ENCODE assay signal across 29 cellular contexts in genomic region chr3:101268987-101269386, GRCh38.
"Had no signal": no experiment of that assay in that cellular context is flagged by ENCODE, and none has a peak within 500 bp of the region (broad histone marks: within the 10 kb centered on the region; RNA-seq: fewer than 3 reads in every experiment).

No MANE protein-coding gene starts in this region.

- H3K9me3 Mint-ChIP-seq: activated CD4-positive, alpha-beta memory T cell treated with anti-CD3 and anti-CD28 coated beads, Interleukin-2, amount 10 ng/mL, durations not matched to agents 7 days and 5 days; activated naive CD4-positive, alpha-beta T cell treated with anti-CD3 and anti-CD28 coated beads, Interleukin-2, amount 10 ng/mL, durations not matched to agents 7 days and 5 days; activated naive CD4-positive, alpha-beta T cell treated with anti-CD3 and anti-CD28 coated beads, Interleukin-2, amount 50 U/mL, for 72 hours; activated T-cell treated with anti-CD3 and anti-CD28 coated beads, Interleukin-2, amount 50 U/mL, for 24 hours; effector memory CD8-positive, alpha-beta T cell; T-helper 2 cell treated with Interferon-gamma antibody and Interleukin-4, amounts not matched to agents 5 μg/mL and 100 μg/mL, for 36 hours had no signal

- ATAC-seq: activated naive CD4-positive, alpha-beta T cell treated with anti-CD3 and anti-CD28 coated beads, Interleukin-2, amount 50 U/mL, for 72 hours; activated T-cell treated with anti-CD3 and anti-CD28 coated beads, Interleukin-2, amount 50 U/mL, for 72 hours; effector memory CD8-positive, alpha-beta T cell; T-helper 17 cell had no signal

- DNase-seq: activated CD4-positive, alpha-beta memory T cell treated with anti-CD3 and anti-CD28 coated beads, Interleukin-2, amount 10 ng/mL, durations not matched to agents 7 days and 5 days; activated CD4-positive, alpha-beta T cell treated with anti-CD3 and anti-CD28 coated beads for 1 hour; activated CD4-positive, alpha-beta T cell treated with anti-CD3 and anti-CD28 coated beads for 4 hours; activated CD4-positive, alpha-beta T cell treated with anti-CD3 and anti-CD28 coated beads, Interleukin-2, amount 10 ng/mL, durations not matched to agents 7 days and 5 days; activated CD4-positive, alpha-beta T cell treated with anti-CD3 and anti-CD28 coated beads, Interleukin-2, amount 50 U/mL, for 4 hours; activated CD4-positive, CD25-positive, alpha-beta regulatory T cell; activated CD8-positive, alpha-beta memory T cell treated with anti-CD3 and anti-CD28 coated beads, Interleukin-2, amount 50 U/mL, for 48 hours; activated gamma-delta T cell; activated naive CD4-positive, alpha-beta T cell; activated naive CD4-positive, alpha-beta T cell treated with anti-CD3 and anti-CD28 coated beads, Interleukin-2, amount 10 ng/mL, durations not matched to agents 7 days and 5 days; activated naive CD8-positive, alpha-beta T cell treated with anti-CD3 and anti-CD28 coated beads, Interleukin-2, amount 10 ng/mL, durations not matched to agents 7 days and 5 days; activated T-cell treated with anti-CD3 and anti-CD28 coated beads for 4 hours; activated T-cell treated with anti-CD3 and anti-CD28 coated beads, Interleukin-2, amount 50 U/mL, for 24 hours; activated T-cell treated with anti-CD3 and anti-CD28 coated beads, Interleukin-2, amount 50 U/mL, for 72 hours; brain microvascular endothelial cell; caudate nucleus; colonic mucosa; effector CD4-positive, alpha-beta T cell; effector memory CD8-positive, alpha-beta T cell; erythroblast; esophagus squamous epithelium; foreskin melanocyte; head of caudate nucleus; T-helper 1 cell; T-helper 17 cell; T1000 had no signal

- H3K27me3 ChIP-seq: brain microvascular endothelial cell, colonic mucosa, esophagus squamous epithelium had no signal

- H3K4me3 ChIP-seq: colonic mucosa, esophagus squamous epithelium had no signal

- H3K27ac Mint-ChIP-seq: activated CD4-positive, alpha-beta memory T cell treated with anti-CD3 and anti-CD28 coated beads, Interleukin-2, amount 10 ng/mL, durations not matched to agents 7 days and 5 days; activated CD4-positive, alpha-beta T cell treated with anti-CD3 and anti-CD28 coated beads, Interleukin-2, amount 10 ng/mL, durations not matched to agents 7 days and 5 days; activated naive CD4-positive, alpha-beta T cell treated with anti-CD3 and anti-CD28 coated beads, Interleukin-2, amount 10 ng/mL, durations not matched to agents 7 days and 5 days; activated naive CD4-positive, alpha-beta T cell treated with anti-CD3 and anti-CD28 coated beads, Interleukin-2, amount 50 U/mL, for 72 hours; activated naive CD8-positive, alpha-beta T cell treated with anti-CD3 and anti-CD28 coated beads, Interleukin-2, amount 10 ng/mL, durations not matched to agents 7 days and 5 days; activated T-cell treated with anti-CD3 and anti-CD28 coated beads, Interleukin-2, amount 50 U/mL, for 24 hours; activated T-cell treated with anti-CD3 and anti-CD28 coated beads, Interleukin-2, amount 50 U/mL, for 72 hours; dendritic cell treated with granulocyte-macrophage colony-stimulating factor and Interleukin-4, amounts not matched to agents 40 ng/mL and 50 ng/mL, for 4 days; effector memory CD8-positive, alpha-beta T cell; T-helper 17 cell; T-helper 2 cell treated with Interferon-gamma antibody and Interleukin-4, amounts not matched to agents 5 μg/mL and 100 μg/mL, for 36 hours had no signal

- H3K36me3 Mint-ChIP-seq: activated naive CD4-positive, alpha-beta T cell treated with anti-CD3 and anti-CD28 coated beads, Interleukin-2, amount 10 ng/mL, durations not matched to agents 7 days and 5 days; activated naive CD4-positive, alpha-beta T cell treated with anti-CD3 and anti-CD28 coated beads, Interleukin-2, amount 50 U/mL, for 72 hours; activated naive CD8-positive, alpha-beta T cell treated with anti-CD3 and anti-CD28 coated beads, Interleukin-2, amount 10 ng/mL, durations not matched to agents 7 days and 5 days had no signal

- H3K9me3 ChIP-seq: colonic mucosa, esophagus squamous epithelium had no signal

- H3K4me3 Mint-ChIP-seq: activated CD4-positive, alpha-beta memory T cell treated with anti-CD3 and anti-CD28 coated beads, Interleukin-2, amount 10 ng/mL, durations not matched to agents 7 days and 5 days; activated CD4-positive, alpha-beta T cell treated with anti-CD3 and anti-CD28 coated beads, Interleukin-2, amount 10 ng/mL, durations not matched to agents 7 days and 5 days; activated naive CD4-positive, alpha-beta T cell treated with anti-CD3 and anti-CD28 coated beads, Interleukin-2, amount 10 ng/mL, durations not matched to agents 7 days and 5 days; activated naive CD8-positive, alpha-beta T cell treated with anti-CD3 and anti-CD28 coated beads, Interleukin-2, amount 10 ng/mL, durations not matched to agents 7 days and 5 days; activated T-cell treated with anti-CD3 and anti-CD28 coated beads, Interleukin-2, amount 50 U/mL, for 24 hours; activated T-cell treated with anti-CD3 and anti-CD28 coated beads, Interleukin-2, amount 50 U/mL, for 72 hours; dendritic cell treated with granulocyte-macrophage colony-stimulating factor and Interleukin-4, amounts not matched to agents 40 ng/mL and 50 ng/mL, for 4 days; effector memory CD8-positive, alpha-beta T cell; T-helper 17 cell; T-helper 2 cell treated with Interferon-gamma antibody and Interleukin-4, amounts not matched to agents 5 μg/mL and 100 μg/mL, for 36 hours had no signal

- H3K36me3 ChIP-seq: brain microvascular endothelial cell, colonic mucosa, esophagus squamous epithelium had no signal

- H3K27ac ChIP-seq: brain microvascular endothelial cell, colonic mucosa, esophagus squamous epithelium had no signal

- H3K27me3 Mint-ChIP-seq: activated CD4-positive, alpha-beta memory T cell treated with anti-CD3 and anti-CD28 coated beads, Interleukin-2, amount 10 ng/mL, durations not matched to agents 7 days and 5 days; activated CD4-positive, alpha-beta T cell treated with anti-CD3 and anti-CD28 coated beads, Interleukin-2, amount 10 ng/mL, durations not matched to agents 7 days and 5 days; activated naive CD4-positive, alpha-beta T cell treated with anti-CD3 and anti-CD28 coated beads, Interleukin-2, amount 10 ng/mL, durations not matched to agents 7 days and 5 days; activated naive CD8-positive, alpha-beta T cell treated with anti-CD3 and anti-CD28 coated beads, Interleukin-2, amount 10 ng/mL, durations not matched to agents 7 days and 5 days; activated T-cell treated with anti-CD3 and anti-CD28 coated beads, Interleukin-2, amount 50 U/mL, for 24 hours; dendritic cell treated with granulocyte-macrophage colony-stimulating factor and Interleukin-4, amounts not matched to agents 40 ng/mL and 50 ng/mL, for 4 days; effector memory CD8-positive, alpha-beta T cell; T-helper 17 cell had no signal

- H3K4me1 ChIP-seq: colonic mucosa, esophagus squamous epithelium had no signal

- H3K4me1 Mint-ChIP-seq: activated CD4-positive, alpha-beta memory T cell treated with anti-CD3 and anti-CD28 coated beads, Interleukin-2, amount 10 ng/mL, durations not matched to agents 7 days and 5 days; activated CD4-positive, alpha-beta T cell treated with anti-CD3 and anti-CD28 coated beads, Interleukin-2, amount 10 ng/mL, durations not matched to agents 7 days and 5 days; activated naive CD4-positive, alpha-beta T cell treated with anti-CD3 and anti-CD28 coated beads, Interleukin-2, amount 10 ng/mL, durations not matched to agents 7 days and 5 days; activated naive CD8-positive, alpha-beta T cell treated with anti-CD3 and anti-CD28 coated beads, Interleukin-2, amount 10 ng/mL, durations not matched to agents 7 days and 5 days; T-helper 17 cell had no signal
